Comparison of ENCODE assay signal across 8 cellular contexts in genomic region chr2:68318686-68319396, GRCh38. TPM values are rescaled to one million over a fixed set of nuclear protein-coding genes. Genes with fewer than 3 reads are reported as not detected.
DNase-seq lines count a peak whose midpoint lies in the region; ATAC-seq and TF ChIP-seq lines count a peak whose summit lies in the region.

No MANE protein-coding gene starts in this region.

- no peaks in the 10 kb centered on the region for H3K27me3 ChIP-seq in BE2C
- H3K27me3 ChIP-seq in dorsolateral prefrontal cortex, result no peaks in the 10 kb centered on the region
- H3K27me3 ChIP-seq in tibial artery, result no peaks in the 10 kb centered on the region

- H3K4me1 ChIP-seq in BE2C, result no peaks in the 10 kb centered on the region
- peaks cover 0 to 18% (median 9%) of the 10 kb centered on the region in 4 donors for H3K4me1 ChIP-seq in tibial artery

- intact Hi-C loops in dorsolateral prefrontal cortex (cut with DNase I) (loop anchor here (1.0 to 2.0 kb wide), 3 partner anchors 66 to 72 kb away; partner anchors contain the start of gene PPP3R1 (in 2 of the 2)), tibial artery (cut with DNase I; ENCODE audit: low total_unique reads) (no loop called here)

- H3K27ac ChIP-seq in dorsolateral prefrontal cortex (peak overlapping the region; percentile 64 to 99 (median 96)), tibial artery (peak overlapping the region; percentile 87 to 91)

- no peaks in the 10 kb centered on the region for H3K9me3 ChIP-seq in BE2C
- H3K9me3 ChIP-seq in tibial artery, result no peaks in the 10 kb centered on the region

- DNase-seq in BE2C, result peak; percentile 14
- DNase-seq in NCI-H2227 treated with DMSO at 0.1 percent for 48 hours (lab: John Stamatoyannopoulos, UW), result peak; percentile 58
- peak in 3 of 10 donors; percentile 39 to 54 (median 47) for DNase-seq in dorsolateral prefrontal cortex
- peak; percentile 46 for DNase-seq in medulla oblongata (ENCODE audit: extremely low spot score)
- peak; percentile 43 to 67 for DNase-seq in tibial artery
- DNase-seq in NCI-H345 (lab: John Stamatoyannopoulos, UW), result no peak
- DNase-seq in NCI-H2171 treated with DMSO at 0.1 percent for 48 hours (lab: John Stamatoyannopoulos, UW), result no peak

- no peak for ATAC-seq in HG02840 (IDR thresholded peaks at IDR 0.05; ENCODE audit: low FRiP score, unreplicated experiment)

- H3K4me3 ChIP-seq in BE2C (ENCODE audit: low read depth, low read length) (peak overlapping the region; percentile 76), dorsolateral prefrontal cortex (peak overlapping the region; percentile 67 to 97 (median 87)), tibial artery (peak overlapping the region; percentile 80 to 98)

- TF ChIP-seq CTCF in BE2C (IDR thresholded peaks at IDR 0.05; ENCODE audit: low read depth, low read length) (no peak), dorsolateral prefrontal cortex (IDR thresholded peaks at IDR 0.05 in 54 of 56, conservative IDR thresholded peaks at IDR 0.05 in 2 of 56; ENCODE audit: low read depth in 1 of 56, partially characterized antibody in 56 of 56) (peak in 1 of 56 donors; percentile 2), tibial artery (IDR thresholded peaks at IDR 0.05) (no peak)

- peaks cover 17% of the 10 kb centered on the region for H3K36me3 ChIP-seq in BE2C
- peaks cover 0 to 8% (median 4%) of the 10 kb centered on the region in 3 donors for H3K36me3 ChIP-seq in tibial artery

RNA-seq across cellular contexts. Expression of gene CNRIP1, which starts 0.9 kb away (rescaled TPM):
- 31.8 TPM for polyA plus RNA-seq in BE2C (2012; ENCODE audit: insufficient read depth, insufficient read length, low read depth)
- 100 to 1,000 TPM in 55 of 120 experiments, 10 to 100 TPM in 65; 48.6 to 133 (median 99.0) TPM for total RNA-seq in dorsolateral prefrontal cortex

RNA-seq across cellular contexts. Expression of gene PLEK, which starts 46.2 kb away (rescaled TPM):
- polyA plus RNA-seq in BE2C (2012; ENCODE audit: insufficient read depth, insufficient read length, low read depth), result 0.51 TPM
- 10 to 100 TPM in 3 of 120 experiments, 1 to 10 TPM in 116, under 1 TPM in 1; 0.60 to 11.5 (median 3.4) TPM for total RNA-seq in dorsolateral prefrontal cortex

Comparison
In these comparisons a context has a peak if more than half of its experiments do, and no peak if none do; other contexts are left out.
1. DNase-seq: peak in BE2C (single experiment), NCI-H2227 treated with DMSO at 0.1 percent for 48 hours (single experiment), medulla oblongata (single experiment) and tibial artery (2 of 2); none in NCI-H345 (single experiment) and NCI-H2171 treated with DMSO at 0.1 percent for 48 hours (single experiment).
2. Peak in every context shown above with its lines, with median percentiles within 50 percentile points of each other: H3K4me3 ChIP-seq.